In the genomic region with DNA sequence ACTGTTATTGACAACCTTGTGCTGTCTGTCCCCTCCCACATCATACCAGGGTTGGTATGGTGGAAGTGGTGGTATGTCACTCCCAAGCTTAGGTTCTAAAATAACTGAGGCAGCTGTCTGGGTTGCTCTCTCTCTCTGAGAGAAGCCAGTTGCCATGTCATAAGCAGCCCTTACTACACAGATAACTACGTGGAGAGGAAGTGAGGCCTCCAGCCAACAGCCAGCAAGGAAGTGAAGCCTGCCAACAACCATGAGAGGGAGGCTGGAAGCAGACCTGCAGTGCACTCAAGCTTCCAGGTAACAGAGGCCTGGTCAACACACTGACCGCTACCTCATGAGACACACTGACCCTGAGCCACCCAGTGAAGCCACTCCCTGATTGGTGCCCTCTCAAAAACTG, we compare ENCODE assay signal across 8 cellular contexts. TPM values are rescaled to one million over a fixed set of nuclear protein-coding genes. Genes with fewer than 3 reads are reported as not detected.
DNase-seq lines count a peak whose midpoint lies in the region; ATAC-seq, FAIRE-seq and TF ChIP-seq lines count a peak whose summit lies in the region.

No MANE protein-coding gene starts in this region.

- FAIRE-seq in urothelium cell line (lab: Jason Lieb, UNC), result no peak

- intact Hi-C loops in PC-3 (cut with micrococcal nuclease) (no loop called here), left colon (cut with DNase I, micrococcal nuclease) (no loop called here), PC-9 (cut with micrococcal nuclease; ENCODE audit: unreplicated experiment) (no loop called here)

- no peaks in the 10 kb centered on the region for H3K27me3 ChIP-seq in PC-3 (ENCODE audit: low read length)
- H3K27me3 ChIP-seq in PC-9 (ENCODE audit: insufficient read depth, low read depth), result no peaks in the 10 kb centered on the region

- peaks cover 18% of the 10 kb centered on the region for H3K4me1 ChIP-seq in PC-3 (ENCODE audit: insufficient read depth, low read length)
- no peaks in the 10 kb centered on the region for H3K4me1 ChIP-seq in PC-9 (replicated peaks; ENCODE audit: insufficient read depth)

- peaks cover 36% of the 10 kb centered on the region for H3K36me3 ChIP-seq in PC-3 (ENCODE audit: low read depth, low read length)
- peaks cover 29% of the 10 kb centered on the region for H3K36me3 ChIP-seq in PC-9 (ENCODE audit: low read depth)

- H2AFZ ChIP-seq in PC-3 (ENCODE audit: low read length), result no peak overlapping the region
- no peak overlapping the region for H2AFZ ChIP-seq in PC-9

- no peak overlapping the region for H3K9ac ChIP-seq in PC-3 (ENCODE audit: low read length)

- CTCF ChIA-PET in PC-3 (lab: Charles Lee) (no interaction called here), PC-9 (lab: Charles Lee) (no interaction called here)

- no TSS peak for BruUV-seq in PC-3 (replicated peaks; lab: Mats Ljungman, UMichigan)
- no TSS peak for BruUV-seq in PC-9 (replicated peaks; lab: Mats Ljungman, UMichigan)

- H3F3A ChIP-seq in PC-3 (ENCODE audit: low read length, unreplicated experiment) (no peaks in the 10 kb centered on the region), PC-9 (ENCODE audit: insufficient read depth, low read depth) (no peaks in the 10 kb centered on the region)

- H3K9me3 ChIP-seq in PC-3 (ENCODE audit: low read length) (no peaks in the 10 kb centered on the region), PC-9 (ENCODE audit: insufficient read depth, low read depth) (no peaks in the 10 kb centered on the region)

- H3K79me2 ChIP-seq in PC-3 (ENCODE audit: low read length), result peaks cover 75% of the 10 kb centered on the region
- peaks cover 35% of the 10 kb centered on the region for H3K79me2 ChIP-seq in PC-9 (ENCODE audit: low read depth)

- DNase-seq in PC-3 (peak; percentile 28), left colon (no peak), ecto neural progenitor cell (ENCODE audit: low spot score) (no peak), urothelium cell line (ENCODE audit: low spot score) (no peak), PC-9 (no peak)
- no peak for DNase-seq in activated CD4-positive, alpha-beta T cell treated with anti-CD3 and anti-CD28 coated beads for 48 hours

- H3K27ac ChIP-seq in PC-3 (ENCODE audit: low read length), result no peak overlapping the region
- H3K27ac ChIP-seq in PC-9, result no peak overlapping the region

- H3K9me2 ChIP-seq in PC-3 (replicated peaks; ENCODE audit: low read length) (no peaks in the 10 kb centered on the region), PC-9 (ENCODE audit: insufficient read depth) (0 out of 2 replicates have a peak, but pooled peaks cover 4% of the 10 kb centered on the region)

- H3K4me3 ChIP-seq in PC-3 (ENCODE audit: low read length), result no peak overlapping the region
- H3K4me3 ChIP-seq in PC-9, result no peak overlapping the region

- ATAC-seq in GM18511 (IDR thresholded peaks at IDR 0.05; ENCODE audit: unreplicated experiment) (peak; percentile 92), HG02852 (IDR thresholded peaks at IDR 0.05; ENCODE audit: unreplicated experiment) (peak; percentile 81), PC-3 (peak; percentile 80), left colon (peak; percentile 29)

- POLR2A ChIA-PET in PC-3 (lab: Charles Lee; ENCODE audit: unreplicated experiment), result no interaction called here
- POLR2A ChIA-PET in PC-9 (lab: Charles Lee; ENCODE audit: unreplicated experiment), result no interaction called here

- H4K20me1 ChIP-seq in PC-3 (ENCODE audit: low read length) (no peaks in the 10 kb centered on the region), PC-9 (ENCODE audit: insufficient read depth) (no peaks in the 10 kb centered on the region)

- TF ChIP-seq CTCF in PC-3 (conservative IDR thresholded peaks at IDR 0.05; ENCODE audit: low read depth, low read length) (no peak), PC-9 (conservative IDR thresholded peaks at IDR 0.05) (no peak)

- no peak overlapping the region for H3K4me2 ChIP-seq in PC-3 (ENCODE audit: low read length)
- no peak overlapping the region for H3K4me2 ChIP-seq in PC-9

RNA-seq across cellular contexts. Expression of gene CTNNAL1, which starts 18.6 kb away (rescaled TPM):
- 80.5 and 97.7 TPM in 2 replicates for total RNA-seq in PC-3 (2014; rRNA removed)
- 10 to 100 TPM in 1 of 2 donors, 1 to 10 TPM in 1; 7.6 to 13.1 TPM for total RNA-seq in left colon
- total RNA-seq in PC-9 (2021), result 57.7 and 71.3 TPM in 2 replicates

Comparison
In these comparisons a context has a peak if more than half of its experiments do, and no peak if none do; other contexts are left out.
1. ATAC-seq: peak in every context shown above with its lines; median percentile 92 in GM18511; 81 in HG02852; 80 in PC-3; 29 in left colon.